7 cellular contexts compared by ENCODE assay signal in genomic region chr22:20117656-20118571, GRCh38. TPM values are rescaled to one million over a fixed set of nuclear protein-coding genes. Genes with fewer than 3 reads are reported as not detected.
DNase-seq lines count a peak whose midpoint lies in the region; ATAC-seq and TF ChIP-seq lines count a peak whose summit lies in the region.
"Had no signal": no experiment of that assay in that cellular context is flagged by ENCODE, and none has a peak within 500 bp of the region (broad histone marks: within the 10 kb centered on the region; RNA-seq: fewer than 3 reads in every experiment).

No MANE protein-coding gene starts in this region.

- CTCF ChIA-PET in Calu3 (lab: Charles Lee), result no interaction called here

- peak overlapping the region; percentile 95 for H3K4me3 Mint-ChIP-seq in Calu3 (ENCODE audit: low read depth, unreplicated experiment)

- no peak for TF ChIP-seq CTCF in Calu3 (IDR thresholded peaks at IDR 0.05; ENCODE audit: unreplicated experiment)

- TSS peak; percentile 60 for BruUV-seq in Calu3 (replicated peaks; lab: Mats Ljungman, UMichigan)

- no peaks in the 10 kb centered on the region for H3K9me3 Mint-ChIP-seq in Calu3 (ENCODE audit: low read depth, unreplicated experiment)

- peaks cover 87% of the 10 kb centered on the region for H3K36me3 Mint-ChIP-seq in Calu3 (ENCODE audit: insufficient read depth, unreplicated experiment)

- H3K27ac Mint-ChIP-seq in Calu3 (ENCODE audit: unreplicated experiment), result peak overlapping the region; percentile 92

- DNase-seq in Calu3 (peak; percentile 19), Right ventricle myocardium superior (peak; percentile 46), kidney glomerular epithelial cell (lab: John Stamatoyannopoulos, UW) (no peak)
- DNase-seq in activated CD4-positive, alpha-beta T cell treated with anti-CD3 and anti-CD28 coated beads, Interleukin-2, amount 50 U/mL, for 1 hour, result peak; percentile 56
- peak; percentile 58 to 85 (median 67) for DNase-seq in stimulated activated CD4-positive, alpha-beta T cell treated with anti-CD3 and anti-CD28 coated beads, TNF-alpha, amount 100 ng/mL, for 24 hours (ENCODE audit: low read depth in 3 of 3)

- H3K4me1 Mint-ChIP-seq in Calu3 (ENCODE audit: low read depth, unreplicated experiment), result no peaks in the 10 kb centered on the region

- H3K27me3 Mint-ChIP-seq in Calu3 (ENCODE audit: unreplicated experiment), result no peaks in the 10 kb centered on the region

- intact Hi-C loops in Calu3 (cut with micrococcal nuclease; ENCODE audit: unreplicated experiment), result no loop called here
- intact Hi-C loops in Right ventricle myocardium superior (cut with DNase I), result loop anchor here (10.0 kb wide), 1 partner anchor 143 kb away; no protein-coding TSS in a partner anchor

- ATAC-seq in HG02870 (IDR thresholded peaks at IDR 0.05; ENCODE audit: unreplicated experiment) (peak; percentile 10), Right ventricle myocardium superior (ENCODE audit: poor library complexity) (no peak)

RNA-seq across cellular contexts. Expression of gene TRMT2A, which starts 0.9 kb away (rescaled TPM):
- total RNA-seq in Calu3 (2022), result 63.0 and 71.9 TPM in 2 replicates
- 21.9 TPM for total RNA-seq in Right ventricle myocardium superior

RNA-seq across cellular contexts. Expression of gene RANBP1, which starts 2.0 kb away (rescaled TPM):
- total RNA-seq in Calu3 (2022) (205 and 208 TPM in 2 replicates), Right ventricle myocardium superior (32.7 TPM)

RNA-seq across cellular contexts. Expression of gene ZDHHC8, which starts 13.7 kb away (rescaled TPM):
- total RNA-seq in Calu3 (2022) (78.4 and 87.2 TPM in 2 replicates), Right ventricle myocardium superior (39.2 TPM)

RNA-seq across cellular contexts. Expression of gene CCDC188, which starts 32.9 kb away (rescaled TPM):
- total RNA-seq in Calu3 (2022) (not detected in 2 replicates), Right ventricle myocardium superior (0.30 TPM)
- total RNA-seq: RPMI7951 had no signal

RNA-seq across cellular contexts. Expression of gene DGCR8, which starts 37.9 kb away (rescaled TPM):
- 53.1 and 54.7 TPM in 2 replicates for total RNA-seq in Calu3 (2022)
- total RNA-seq in Right ventricle myocardium superior, result 15.4 TPM
